In genomic region chr7:12701433-12701832, GRCh38 we compare ENCODE assay signal across 20 cellular contexts.
"Had no signal": no experiment of that assay in that cellular context is flagged by ENCODE, and none has a peak within 500 bp of the region (broad histone marks: within the 10 kb centered on the region; RNA-seq: fewer than 3 reads in every experiment).

No MANE protein-coding gene starts in this region.

- H3K27me3 Mint-ChIP-seq: memory B cell had no signal

- H3K4me3 Mint-ChIP-seq: memory B cell, mesothelial cell of epicardium, natural killer cell, neural crest cell had no signal

- H3K4me3 ChIP-seq: hepatocyte, left ventricle myocardium inferior, lower lobe of right lung, right atrium auricular region, stomach had no signal

- H3K27ac Mint-ChIP-seq: memory B cell, mesothelial cell of epicardium, natural killer cell had no signal

- H3K4me2 ChIP-seq: hepatocyte had no signal

- ATAC-seq: left cardiac atrium, lower lobe of right lung, natural killer cell had no signal

- H3K36me3 ChIP-seq: left ventricle myocardium inferior, lower lobe of right lung, right atrium auricular region, stomach had no signal

- DNase-seq: dermis blood vessel endothelial cell; foreskin melanocyte; head of caudate nucleus; kidney; left cardiac atrium; left ventricle myocardium inferior; lower lobe of right lung; natural killer cell; posterior cingulate gyrus; small intestine; stimulated activated CD4-positive, alpha-beta T cell treated with anti-CD3 and anti-CD28 coated beads, Interleukin-12 subunit alpha, Interleukin-12 subunit beta, amount 100 ng/mL, for 4 hours; stimulated activated naive CD4-positive, alpha-beta T cell; stomach; substantia nigra; trophoblast cell had no signal

- H3K9me3 ChIP-seq: lower lobe of right lung had no signal

- FAIRE-seq: kidney, small intestine had no signal

- H2AFZ ChIP-seq: hepatocyte had no signal

- H3K36me3 Mint-ChIP-seq: natural killer cell had no signal

- H3K27me3 ChIP-seq: hepatocyte, right atrium auricular region, stomach had no signal

- H3K27ac ChIP-seq: hepatocyte, left ventricle myocardium inferior, lower lobe of right lung, right atrium auricular region, stomach had no signal

- H3K4me1 ChIP-seq: left ventricle myocardium inferior, lower lobe of right lung, right atrium auricular region had no signal
